22 cellular contexts compared by ENCODE assay signal in genomic region chr4:98771959-98772619, GRCh38.
"Had no signal": no experiment of that assay in that cellular context is flagged by ENCODE, and none has a peak within 500 bp of the region (broad histone marks: within the 10 kb centered on the region; RNA-seq: fewer than 3 reads in every experiment).

No MANE protein-coding gene starts in this region.

- H3K27ac Mint-ChIP-seq: activated CD4-positive, alpha-beta memory T cell treated with anti-CD3 and anti-CD28 coated beads for 36 hours; activated naive CD4-positive, alpha-beta T cell treated with anti-CD3 and anti-CD28 coated beads for 36 hours; activated naive CD8-positive, alpha-beta T cell treated with anti-CD3 and anti-CD28 coated beads, Interleukin-2, amount 10 ng/mL, durations not matched to agents 7 days and 5 days; activated T-cell treated with anti-CD3 and anti-CD28 coated beads, Interleukin-2, amount 50 U/mL, for 72 hours; naive thymus-derived CD4-positive, alpha-beta T cell; T-helper 1 cell treated with Interleukin-12 subunit alpha and Interleukin-12 subunit beta and Interleukin-4 antibody, amounts not matched to agents 30 μg/mL and 1 μg/mL, for 36 hours had no signal

- H3K4me3 ChIP-seq: left lung, lung, sigmoid colon, spleen, thoracic aorta, upper lobe of right lung had no signal

- H3K4me1 ChIP-seq: left lung, sigmoid colon, spleen, upper lobe of right lung had no signal

- H3K9me3 ChIP-seq: upper lobe of right lung had no signal

- DNase-seq: activated CD4-positive, alpha-beta memory T cell treated with anti-CD3 and anti-CD28 coated beads for 36 hours; activated CD4-positive, alpha-beta T cell treated with anti-CD3 and anti-CD28 coated beads for 48 hours; activated CD4-positive, CD25-positive, alpha-beta regulatory T cell; activated effector memory CD4-positive, alpha-beta T cell treated with Interleukin-2 at 50 U/mL for 16 hours; activated naive CD4-positive, alpha-beta T cell treated with anti-CD3 and anti-CD28 coated beads for 36 hours; activated naive CD8-positive, alpha-beta T cell treated with anti-CD3 and anti-CD28 coated beads, Interleukin-2, amount 10 ng/mL, durations not matched to agents 7 days and 5 days; activated T-cell treated with anti-CD3 and anti-CD28 coated beads, Interleukin-2, amount 50 U/mL, for 72 hours; cortex of kidney; left lung; naive thymus-derived CD4-positive, alpha-beta T cell; posterior cingulate gyrus; retina; sigmoid colon; spleen; stimulated activated CD4-positive, alpha-beta T cell treated with anti-CD3 and anti-CD28 coated beads, Interleukin-4, amount 100 ng/mL, for 1 hour; stimulated activated naive CD4-positive, alpha-beta T cell; T1000; upper lobe of right lung had no signal

- H3K27me3 ChIP-seq: left lung, sigmoid colon, spleen, upper lobe of right lung had no signal

- H3K4me1 Mint-ChIP-seq: activated naive CD8-positive, alpha-beta T cell treated with anti-CD3 and anti-CD28 coated beads, Interleukin-2, amount 10 ng/mL, durations not matched to agents 7 days and 5 days; naive thymus-derived CD4-positive, alpha-beta T cell; neural crest cell had no signal

- ATAC-seq: activated T-cell treated with anti-CD3 and anti-CD28 coated beads, Interleukin-2, amount 50 U/mL, for 72 hours; left lung; naive thymus-derived CD4-positive, alpha-beta T cell; upper lobe of right lung had no signal

- H3K27ac ChIP-seq: left lung, sigmoid colon, spleen, thoracic aorta, upper lobe of right lung had no signal

- H3K36me3 ChIP-seq: left lung, sigmoid colon, spleen, thoracic aorta, upper lobe of right lung had no signal

- H3K4me3 Mint-ChIP-seq: activated CD4-positive, alpha-beta memory T cell treated with anti-CD3 and anti-CD28 coated beads for 36 hours; activated naive CD4-positive, alpha-beta T cell treated with anti-CD3 and anti-CD28 coated beads for 36 hours; activated naive CD8-positive, alpha-beta T cell treated with anti-CD3 and anti-CD28 coated beads, Interleukin-2, amount 10 ng/mL, durations not matched to agents 7 days and 5 days; activated T-cell treated with anti-CD3 and anti-CD28 coated beads, Interleukin-2, amount 50 U/mL, for 72 hours; naive thymus-derived CD4-positive, alpha-beta T cell; neural crest cell; T-helper 1 cell treated with Interleukin-12 subunit alpha and Interleukin-12 subunit beta and Interleukin-4 antibody, amounts not matched to agents 30 μg/mL and 1 μg/mL, for 36 hours had no signal

- H3K27me3 Mint-ChIP-seq: activated CD4-positive, alpha-beta memory T cell treated with anti-CD3 and anti-CD28 coated beads for 36 hours had no signal

- H3K36me3 Mint-ChIP-seq: activated CD4-positive, alpha-beta memory T cell treated with anti-CD3 and anti-CD28 coated beads for 36 hours; activated naive CD8-positive, alpha-beta T cell treated with anti-CD3 and anti-CD28 coated beads, Interleukin-2, amount 10 ng/mL, durations not matched to agents 7 days and 5 days had no signal
